1 cellular context compared by ENCODE assay signal in the genomic region with DNA sequence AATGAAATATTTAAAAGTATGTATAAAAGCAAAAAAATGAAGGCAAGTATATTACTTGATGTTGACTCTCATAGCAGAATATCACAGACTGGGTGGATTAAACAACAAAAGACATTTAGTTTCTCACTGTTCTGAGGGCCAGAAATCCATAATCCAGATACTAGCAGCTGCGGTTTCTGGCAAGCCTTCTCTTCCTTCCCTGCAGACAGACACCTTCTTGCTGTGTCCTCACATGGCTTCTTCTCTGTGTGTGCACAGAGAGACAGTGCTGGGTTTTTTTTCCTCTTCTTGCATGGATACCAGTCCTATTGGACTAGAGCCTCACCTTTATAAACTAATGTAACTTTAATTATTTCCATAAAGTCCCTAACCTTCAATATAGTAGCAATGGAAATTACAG.
TF ChIP-seq lines count a peak whose summit lies in the region.

No MANE protein-coding gene starts in this region.

TF ChIP-seq in endothelial cell of umbilical vein, 7 proteins besides CTCF, POLR2A, EP300 and RAD21:
- no peak for TF ChIP-seq POLR2AphosphoS5 (IDR thresholded peaks at IDR 0.05; ENCODE audit: insufficient read depth, low read depth, low read length)
- TF ChIP-seq MYC (IDR thresholded peaks at IDR 0.05; ENCODE audit: low read depth, low read length) = no peak
- TF ChIP-seq, protein P1, sequence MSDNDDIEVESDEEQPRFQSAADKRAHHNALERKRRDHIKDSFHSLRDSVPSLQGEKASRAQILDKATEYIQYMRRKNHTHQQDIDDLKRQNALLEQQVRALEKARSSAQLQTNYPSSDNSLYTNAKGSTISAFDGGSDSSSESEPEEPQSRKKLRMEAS (IDR thresholded peaks at IDR 0.05; ENCODE audit: insufficient read depth, insufficient read length) = no peak
- TF ChIP-seq EZH2 (IDR thresholded peaks at IDR 0.05; ENCODE audit: borderline replicate concordance, low read depth, low read length, severe bottlenecking) = no peak
- no peak for TF ChIP-seq GATA2 (IDR thresholded peaks at IDR 0.05; ENCODE audit: insufficient read depth, insufficient read length, low read depth, low read length)
- no peak for TF ChIP-seq FOS (IDR thresholded peaks at IDR 0.05; ENCODE audit: borderline replicate concordance, insufficient read depth, low read length)
- no peak for TF ChIP-seq JUN (IDR thresholded peaks at IDR 0.05; ENCODE audit: borderline replicate concordance, insufficient read depth, insufficient read length, low read depth)
